In the genomic region with DNA sequence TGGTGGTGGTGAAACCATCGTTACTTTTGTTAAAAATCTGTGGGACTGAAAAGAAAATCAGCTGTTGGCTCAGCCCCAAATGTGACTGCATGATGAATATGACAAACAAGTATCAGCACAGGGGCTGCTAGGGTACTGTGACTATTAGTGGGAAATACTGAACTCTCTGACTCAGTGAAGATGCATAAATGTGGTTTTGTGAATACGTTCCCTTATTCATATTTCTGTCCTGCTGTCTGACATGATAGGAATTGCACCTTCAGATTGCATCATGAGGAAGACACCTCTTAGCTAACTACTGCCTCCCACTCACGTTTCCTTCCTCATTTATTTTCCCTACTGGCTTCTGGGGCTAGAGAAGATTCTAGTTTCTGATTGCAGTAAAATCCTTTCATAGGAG, we compare ENCODE assay signal across 16 cellular contexts. TPM values are rescaled to one million over a fixed set of nuclear protein-coding genes. Genes with fewer than 3 reads are reported as not detected.
DNase-seq lines count a peak whose midpoint lies in the region; ATAC-seq and TF ChIP-seq lines count a peak whose summit lies in the region.
"Had no signal": no experiment of that assay in that cellular context is flagged by ENCODE, and none has a peak within 500 bp of the region (broad histone marks: within the 10 kb centered on the region; RNA-seq: fewer than 3 reads in every experiment).

No MANE protein-coding gene starts in this region.

- peaks cover 9% of the 10 kb centered on the region for H3K9me3 ChIP-seq in lower lobe of right lung
- peaks cover 0 to 4% of the 10 kb centered on the region in 2 donors for H3K9me3 ChIP-seq in transverse colon
- H3K9me3 ChIP-seq: SJSA1 had no signal

- H3K27me3 ChIP-seq in lower lobe of right lung (ENCODE audit: low read depth), result no peaks in the 10 kb centered on the region
- H3K27me3 ChIP-seq in transverse colon, result no peaks in the 10 kb centered on the region
- H3K27me3 ChIP-seq: ascending aorta, SJSA1, suprapubic skin had no signal

- ATAC-seq in lower lobe of right lung, result peak; percentile 83
- ATAC-seq in HG02884 (IDR thresholded peaks at IDR 0.05; ENCODE audit: unreplicated experiment), result no peak
- ATAC-seq: HCT116 had no signal

- H3K4me3 ChIP-seq in lower lobe of right lung, result no peak overlapping the region
- H3K4me3 ChIP-seq in transverse colon, result no peak overlapping the region
- H3K4me3 ChIP-seq: ascending aorta, SJSA1, suprapubic skin had no signal

- H3K27ac ChIP-seq in lower lobe of right lung, result no peak overlapping the region
- no peak overlapping the region for H3K27ac ChIP-seq in transverse colon
- H3K27ac ChIP-seq: ascending aorta, SJSA1, suprapubic skin, WERI-Rb-1 had no signal

- in situ Hi-C loops in transverse colon (cut with MboI; ENCODE audit: low pct_ligation_motif_present in 1 of 4, low pct_unique_long_range_greater_than_20kb in 1 of 4, low sequenced_read_pairs in 3 of 4), result no loop called here

- WGBS in transverse colon (ENCODE audit: low coverage in 1 of 2), 2 donors, result 49 to 54% methylated on average over 3 of the region's 3 CpGs

- H3K4me1 ChIP-seq in lower lobe of right lung, result no peaks in the 10 kb centered on the region
- H3K4me1 ChIP-seq in transverse colon, result no peaks in the 10 kb centered on the region
- H3K4me1 ChIP-seq: ascending aorta, SJSA1, suprapubic skin had no signal

- no peak for TF ChIP-seq POLR2A in transverse colon (IDR thresholded peaks at IDR 0.05)

- H3K36me3 ChIP-seq in lower lobe of right lung (no peaks in the 10 kb centered on the region), transverse colon (no peaks in the 10 kb centered on the region)
- H3K36me3 ChIP-seq: ascending aorta, SJSA1, suprapubic skin, WERI-Rb-1 had no signal

- no peak for TF ChIP-seq CTCF in lower lobe of right lung (IDR thresholded peaks at IDR 0.05)
- no peak for TF ChIP-seq CTCF in transverse colon (IDR thresholded peaks at IDR 0.05)

- DNase-seq in ELR (ENCODE audit: low read depth) (peak; percentile 62), HT1080 (ENCODE audit: low read depth) (peak; percentile 81), SKM-1 (lab: John Stamatoyannopoulos, UW; ENCODE audit: unreplicated experiment) (peak; percentile 89), lower lobe of right lung (no peak), transverse colon (no peak), DMS114 treated with DMSO at 0.1 percent for 48 hours (lab: John Stamatoyannopoulos, UW; ENCODE audit: unreplicated experiment) (no peak)
- DNase-seq: foreskin fibroblast, kidney, NCI-H1436 treated with DMSO at 0.1 percent for 48 hours, NCI-H524, WERI-Rb-1 had no signal

- intact Hi-C loops in lower lobe of right lung (cut with DNase I), result no loop called here
- intact Hi-C loops in transverse colon (cut with DNase I; ENCODE audit: low total_unique reads), result no loop called here

- TF ChIP-seq EP300 in transverse colon (IDR thresholded peaks at IDR 0.05; ENCODE audit: low read depth), result no peak

RNA-seq across cellular contexts. Expression of a gene that starts 1.4 kb away (rescaled TPM):
- total RNA-seq in HT1080 (2014; rRNA removed; shearing (Covaris generic)), result not detected in 2 replicates
- 0.09 and 0.13 TPM in 2 replicates for polyA plus RNA-seq in HT1080 (2015; cell fraction: cytosol; rRNA removed)
- polyA plus RNA-seq in HT1080 (2015; cell fraction: nucleus; rRNA removed), result 0.08 and 0.23 TPM in 2 replicates
- 7.5 TPM for total RNA-seq in lower lobe of right lung
- under 1 TPM in 1 of 4 donors, not detected in 3; 0.48 TPM for total RNA-seq in transverse colon
- total RNA-seq: SJSA1 had no signal

RNA-seq across cellular contexts. Expression of a gene that starts 28.2 kb away (rescaled TPM):
- total RNA-seq in HT1080 (2014; rRNA removed; shearing (Covaris generic)), result not detected in 2 replicates
- 0.09 TPM in 1 of 2 replicates, not detected in the other for polyA plus RNA-seq in HT1080 (2015; cell fraction: cytosol; rRNA removed)
- not detected in 2 replicates for polyA plus RNA-seq in HT1080 (2015; cell fraction: nucleus; rRNA removed)
- total RNA-seq in lower lobe of right lung (not detected), transverse colon (not detected)
- total RNA-seq: ascending aorta, kidney, SJSA1, suprapubic skin had no signal

RNA-seq across cellular contexts. Expression of a gene that starts 29.2 kb away (rescaled TPM):
- total RNA-seq in HT1080 (2014; rRNA removed; shearing (Covaris generic)), result not detected in 2 replicates
- not detected in 2 replicates for polyA plus RNA-seq in HT1080 (2015; cell fraction: cytosol; rRNA removed)
- not detected in 2 replicates for polyA plus RNA-seq in HT1080 (2015; cell fraction: nucleus; rRNA removed)
- total RNA-seq in lower lobe of right lung (not detected), transverse colon (not detected)
- total RNA-seq: ascending aorta, SJSA1, suprapubic skin had no signal

RNA-seq across cellular contexts. Expression of a gene that starts 50.3 kb away (rescaled TPM):
- total RNA-seq in HT1080 (2014; rRNA removed; shearing (Covaris generic)), result 0.08 and 1.7 TPM in 2 replicates
- 0.03 and 0.07 TPM in 2 replicates for polyA plus RNA-seq in HT1080 (2015; cell fraction: cytosol; rRNA removed)
- 0.44 and 0.46 TPM in 2 replicates for polyA plus RNA-seq in HT1080 (2015; cell fraction: nucleus; rRNA removed)
- 15.7 TPM for total RNA-seq in lower lobe of right lung
- 1 to 10 TPM in 3 of 4 donors, under 1 TPM in 1; 0.20 to 6.4 (median 2.0) TPM for total RNA-seq in transverse colon
- total RNA-seq: ascending aorta, SJSA1 had no signal

Comparison
In these comparisons a context has a peak if more than half of its experiments do, and no peak if none do; other contexts are left out.
1. DNase-seq: peak in ELR (single experiment), HT1080 (single experiment) and SKM-1 (single experiment); none in lower lobe of right lung (single experiment), transverse colon (single experiment) and DMS114 treated with DMSO at 0.1 percent for 48 hours (single experiment).